1 cellular context compared by ENCODE assay signal in the genomic region with DNA sequence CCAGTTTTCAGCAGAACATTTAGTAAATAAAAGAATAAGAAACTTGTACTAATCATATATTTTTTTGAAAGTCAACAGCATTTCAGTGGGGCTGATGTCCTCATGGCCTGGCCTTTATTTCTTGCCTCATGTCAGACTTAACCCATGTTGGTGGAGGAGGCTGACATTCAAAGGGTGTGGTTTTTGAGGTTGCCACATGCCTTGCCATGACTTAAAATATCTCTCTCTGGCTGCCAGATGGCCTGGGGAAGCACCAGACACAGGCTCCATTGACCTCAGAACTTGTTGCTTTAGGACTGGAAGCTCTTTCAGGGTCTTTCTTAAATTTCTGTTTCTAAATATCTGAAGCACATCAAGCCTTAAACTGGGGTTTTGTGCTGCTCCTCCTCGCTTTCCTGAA.
TF ChIP-seq lines count a peak whose summit lies in the region.

No MANE protein-coding gene starts in this region.

TF ChIP-seq in GM23338, 12 proteins besides CTCF, POLR2A, EP300 and RAD21 (continued from another document):
- TF ChIP-seq, protein P1, sequence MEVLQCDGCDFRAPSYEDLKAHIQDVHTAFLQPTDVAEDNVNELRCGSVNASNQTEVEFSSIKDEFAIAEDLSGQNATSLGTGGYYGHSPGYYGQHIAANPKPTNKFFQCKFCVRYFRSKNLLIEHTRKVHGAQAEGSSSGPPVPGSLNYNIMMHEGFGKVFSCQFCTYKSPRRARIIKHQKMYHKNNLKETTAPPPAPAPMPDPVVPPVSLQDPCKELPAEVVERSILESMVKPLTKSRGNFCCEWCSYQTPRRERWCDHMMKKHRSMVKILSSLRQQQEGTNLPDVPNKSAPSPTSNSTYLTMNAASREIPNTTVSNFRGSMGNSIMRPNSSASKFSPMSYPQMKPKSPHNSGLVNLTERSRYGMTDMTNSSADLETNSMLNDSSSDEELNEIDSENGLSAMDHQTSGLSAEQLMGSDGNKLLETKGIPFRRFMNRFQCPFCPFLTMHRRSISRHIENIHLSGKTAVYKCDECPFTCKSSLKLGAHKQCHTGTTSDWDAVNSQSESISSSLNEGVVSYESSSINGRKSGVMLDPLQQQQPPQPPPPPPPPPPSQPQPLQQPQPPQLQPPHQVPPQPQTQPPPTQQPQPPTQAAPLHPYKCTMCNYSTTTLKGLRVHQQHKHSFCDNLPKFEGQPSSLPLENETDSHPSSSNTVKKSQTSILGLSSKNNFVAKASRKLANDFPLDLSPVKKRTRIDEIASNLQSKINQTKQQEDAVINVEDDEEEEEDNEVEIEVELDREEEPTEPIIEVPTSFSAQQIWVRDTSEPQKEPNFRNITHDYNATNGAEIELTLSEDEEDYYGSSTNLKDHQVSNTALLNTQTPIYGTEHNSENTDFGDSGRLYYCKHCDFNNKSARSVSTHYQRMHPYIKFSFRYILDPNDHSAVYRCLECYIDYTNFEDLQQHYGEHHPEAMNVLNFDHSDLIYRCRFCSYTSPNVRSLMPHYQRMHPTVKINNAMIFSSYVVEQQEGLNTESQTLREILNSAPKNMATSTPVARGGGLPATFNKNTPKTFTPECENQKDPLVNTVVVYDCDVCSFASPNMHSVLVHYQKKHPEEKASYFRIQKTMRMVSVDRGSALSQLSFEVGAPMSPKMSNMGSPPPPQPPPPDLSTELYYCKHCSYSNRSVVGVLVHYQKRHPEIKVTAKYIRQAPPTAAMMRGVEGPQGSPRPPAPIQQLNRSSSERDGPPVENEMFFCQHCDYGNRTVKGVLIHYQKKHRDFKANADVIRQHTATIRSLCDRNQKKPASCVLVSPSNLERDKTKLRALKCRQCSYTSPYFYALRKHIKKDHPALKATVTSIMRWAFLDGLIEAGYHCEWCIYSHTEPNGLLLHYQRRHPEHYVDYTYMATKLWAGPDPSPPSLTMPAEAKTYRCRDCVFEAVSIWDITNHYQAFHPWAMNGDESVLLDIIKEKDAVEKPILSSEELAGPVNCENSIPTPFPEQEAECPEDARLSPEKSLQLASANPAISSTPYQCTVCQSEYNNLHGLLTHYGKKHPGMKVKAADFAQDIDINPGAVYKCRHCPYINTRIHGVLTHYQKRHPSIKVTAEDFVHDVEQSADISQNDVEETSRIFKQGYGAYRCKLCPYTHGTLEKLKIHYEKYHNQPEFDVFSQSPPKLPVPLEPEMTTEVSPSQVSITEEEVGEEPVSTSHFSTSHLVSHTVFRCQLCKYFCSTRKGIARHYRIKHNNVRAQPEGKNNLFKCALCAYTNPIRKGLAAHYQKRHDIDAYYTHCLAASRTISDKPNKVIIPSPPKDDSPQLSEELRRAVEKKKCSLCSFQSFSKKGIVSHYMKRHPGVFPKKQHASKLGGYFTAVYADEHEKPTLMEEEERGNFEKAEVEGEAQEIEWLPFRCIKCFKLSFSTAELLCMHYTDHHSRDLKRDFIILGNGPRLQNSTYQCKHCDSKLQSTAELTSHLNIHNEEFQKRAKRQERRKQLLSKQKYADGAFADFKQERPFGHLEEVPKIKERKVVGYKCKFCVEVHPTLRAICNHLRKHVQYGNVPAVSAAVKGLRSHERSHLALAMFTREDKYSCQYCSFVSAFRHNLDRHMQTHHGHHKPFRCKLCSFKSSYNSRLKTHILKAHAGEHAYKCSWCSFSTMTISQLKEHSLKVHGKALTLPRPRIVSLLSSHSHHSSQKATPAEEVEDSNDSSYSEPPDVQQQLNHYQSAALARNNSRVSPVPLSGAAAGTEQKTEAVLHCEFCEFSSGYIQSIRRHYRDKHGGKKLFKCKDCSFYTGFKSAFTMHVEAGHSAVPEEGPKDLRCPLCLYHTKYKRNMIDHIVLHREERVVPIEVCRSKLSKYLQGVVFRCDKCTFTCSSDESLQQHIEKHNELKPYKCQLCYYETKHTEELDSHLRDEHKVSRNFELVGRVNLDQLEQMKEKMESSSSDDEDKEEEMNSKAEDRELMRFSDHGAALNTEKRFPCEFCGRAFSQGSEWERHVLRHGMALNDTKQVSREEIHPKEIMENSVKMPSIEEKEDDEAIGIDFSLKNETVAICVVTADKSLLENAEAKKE (CRISPR knock-in tag; IDR thresholded peaks at IDR 0.05) = no peak
